ENCODE assay signal across 8 cellular contexts in genomic region chr22:46798366-46799057, GRCh38. TPM values are rescaled to one million over a fixed set of nuclear protein-coding genes. Genes with fewer than 3 reads are reported as not detected.
DNase-seq lines count a peak whose midpoint lies in the region; ATAC-seq and TF ChIP-seq lines count a peak whose summit lies in the region.

No MANE protein-coding gene starts in this region.

- H3K27ac Mint-ChIP-seq in activated B cell treated with CpG ODN at 0.5 μM for 24 hours, result peak overlapping the region; percentile 18

- dilution Hi-C loops in mammary epithelial cell (cut with HindIII; ENCODE audit: low sequenced_read_pairs), result loop anchor here (25.0 kb wide), 3 partner anchors 111 to 361 kb away; no protein-coding TSS in a partner anchor

- no peaks in the 10 kb centered on the region for H3K27me3 Mint-ChIP-seq in activated B cell treated with CpG ODN at 0.5 μM for 24 hours

- ATAC-seq in activated B cell treated with CpG ODN at 0.5 μM for 24 hours (ENCODE audit: low read depth), result peak; percentile 90

- intact Hi-C loops in activated B cell treated with CpG ODN at 0.5 μM for 24 hours (cut with micrococcal nuclease), result no loop called here
- intact Hi-C loops in mammary epithelial cell (cut with micrococcal nuclease), result no loop called here

- H3K36me3 ChIP-seq in mammary epithelial cell (ENCODE audit: insufficient read depth, low read length), result peaks cover 7% of the 10 kb centered on the region

- H4K20me1 ChIP-seq in mammary epithelial cell (ENCODE audit: insufficient read depth, low read length), result no peaks in the 10 kb centered on the region

- H3K4me1 ChIP-seq in mammary epithelial cell (ENCODE audit: insufficient read depth, low read length), result peaks cover 6% of the 10 kb centered on the region

- CTCF ChIA-PET in activated B cell treated with CpG ODN at 0.5 μM for 24 hours (lab: Charles Lee) (interaction anchor here (0.8 to 8.1 kb wide), 7 partner anchors 9 to 235 kb away, joined by 3 to 266 read pairs (median 5); partner anchors contain the start of gene TBC1D22A), mammary epithelial cell (lab: Charles Lee; ENCODE audit: low non-redundant PET) (no interaction called here)

- no peak overlapping the region for H3K27ac ChIP-seq in mammary epithelial cell (ENCODE audit: insufficient read depth, low read depth, low read length)

- TF ChIP-seq CTCF in activated B cell treated with CpG ODN at 0.5 μM for 24 hours (IDR thresholded peaks at IDR 0.05) (peak; percentile 28), mammary epithelial cell (conservative IDR thresholded peaks at IDR 0.05 in 1 of 2, IDR thresholded peaks at IDR 0.05 in 1 of 2; ENCODE audit: extremely low read depth in 1 of 2, insufficient read depth in 1 of 2, low read depth in 1 of 2, low read length in 2 of 2) (peak; percentile 90 to 94)

- DNase-seq in NCI-H2029 (lab: John Stamatoyannopoulos, UW), result peak; percentile 58
- no peak for DNase-seq in NCI-H2029 treated with DMSO at 0.1 percent for 48 hours (lab: John Stamatoyannopoulos, UW)
- DNase-seq in NCI-H2107 (lab: John Stamatoyannopoulos, UW), result peak; percentile 27
- peak; percentile 69 for DNase-seq in activated B cell treated with CpG ODN at 0.5 μM for 24 hours
- peak; percentile 34 for DNase-seq in mammary epithelial cell
- DNase-seq in islet precursor cell, result peak; percentile 91
- peak; percentile 38 to 69 for DNase-seq in stimulated activated CD4-positive, alpha-beta T cell treated with anti-CD3 and anti-CD28 coated beads, Interleukin-15, amount 100 ng/mL, for 48 hours (ENCODE audit: low read depth in 2 of 2)
- no peak for DNase-seq in NCI-H2081 (lab: John Stamatoyannopoulos, UW)

- H3K4me1 Mint-ChIP-seq in activated B cell treated with CpG ODN at 0.5 μM for 24 hours, result peaks cover 34% of the 10 kb centered on the region

- H3K4me2 ChIP-seq in mammary epithelial cell (ENCODE audit: insufficient read depth, low read depth, low read length), result no peak overlapping the region

- H3K36me3 Mint-ChIP-seq in activated B cell treated with CpG ODN at 0.5 μM for 24 hours (ENCODE audit: low read depth), result peaks cover 82% of the 10 kb centered on the region

- H2AFZ ChIP-seq in mammary epithelial cell (ENCODE audit: low read depth, low read length), result no peak overlapping the region

- POLR2A ChIA-PET in activated B cell treated with CpG ODN at 0.5 μM for 24 hours (lab: Charles Lee), result interaction anchor here (0.6 to 0.7 kb wide), 2 partner anchors 36 kb away, joined by 3 read pairs; partner anchors contain the start of gene TBC1D22A

- 44% methylated on average over 20 of the region's 22 CpGs for WGBS in mammary epithelial cell (ENCODE audit: low coverage, missing lambda C conversion rate)

- BruUV-seq in mammary epithelial cell (replicated peaks; lab: Mats Ljungman, UMichigan), result no TSS peak

- H3K9ac ChIP-seq in mammary epithelial cell (ENCODE audit: insufficient read depth, low read length), result no peak overlapping the region

- H3K4me3 ChIP-seq in mammary epithelial cell (replicated peaks in 1 of 3; ENCODE audit: insufficient read depth in 1 of 3, low read depth in 2 of 3, low read length in 3 of 3), result no peak overlapping the region

- H3K9me3 Mint-ChIP-seq in activated B cell treated with CpG ODN at 0.5 μM for 24 hours, result no peaks in the 10 kb centered on the region

- H3K27me3 ChIP-seq in mammary epithelial cell (ENCODE audit: insufficient read depth, low read length), result no peaks in the 10 kb centered on the region

- H3K4me3 Mint-ChIP-seq in activated B cell treated with CpG ODN at 0.5 μM for 24 hours, result no peak overlapping the region

- no peaks in the 10 kb centered on the region for H3K9me3 ChIP-seq in mammary epithelial cell (replicated peaks; ENCODE audit: insufficient read depth, low read length)

- in situ Hi-C loops in mammary epithelial cell (cut with MboI; ENCODE audit: low sequenced_read_pairs in 2 of 2), result loop anchor here in 1 of 2 donors (5.0 kb wide), 1 partner anchor 36 kb away; the partner anchor contains the start of gene TBC1D22A

- peaks cover 32% of the 10 kb centered on the region for H3K79me2 ChIP-seq in mammary epithelial cell (ENCODE audit: insufficient read depth, low read length)

RNA-seq across cellular contexts. Expression of gene TBC1D22A, which starts 36.1 kb away (rescaled TPM):
- total RNA-seq in activated B cell treated with CpG ODN at 0.5 μM for 24 hours, result 73.0 and 85.9 TPM in 2 replicates
- 10 to 100 TPM; 19.3 to 27.0 TPM for total RNA-seq in mammary epithelial cell
- polyA plus RNA-seq in mammary epithelial cell, result 17.0 TPM
- polyA minus RNA-seq in mammary epithelial cell, result 6.4 TPM

Comparison
In these comparisons a context has a peak if more than half of its experiments do, and no peak if none do; other contexts are left out.
1. DNase-seq: peak in NCI-H2029 (single experiment), NCI-H2107 (single experiment), activated B cell treated with CpG ODN at 0.5 μM for 24 hours (single experiment), mammary epithelial cell (single experiment), islet precursor cell (single experiment) and stimulated activated CD4-positive, alpha-beta T cell treated with anti-CD3 and anti-CD28 coated beads, Interleukin-15, amount 100 ng/mL, for 48 hours (2 of 2); none in NCI-H2029 treated with DMSO at 0.1 percent for 48 hours (single experiment) and NCI-H2081 (0 of 2).